In genomic region chr4:61462451-61463326, GRCh38 we compare ENCODE assay signal across 15 cellular contexts.
DNase-seq lines count a peak whose midpoint lies in the region; ATAC-seq and TF ChIP-seq lines count a peak whose summit lies in the region.
"Had no signal": no experiment of that assay in that cellular context is flagged by ENCODE, and none has a peak within 500 bp of the region (broad histone marks: within the 10 kb centered on the region; RNA-seq: fewer than 3 reads in every experiment).

No MANE protein-coding gene starts in this region.

- in situ Hi-C loops in astrocyte of the cerebellum (cut with HindIII; ENCODE audit: low sequenced_read_pairs): no loop called here

- peak overlapping the region; percentile 22 for H3K4me3 Mint-ChIP-seq in MCF 10A (ENCODE audit: unreplicated experiment)
- no peak overlapping the region for H3K4me3 Mint-ChIP-seq in activated naive CD4-positive, alpha-beta T cell treated with anti-CD3 and anti-CD28 coated beads, Interleukin-2, amount 10 ng/mL, durations not matched to agents 7 days and 5 days
- H3K4me3 Mint-ChIP-seq in CD4-positive, alpha-beta memory T cell: no peak overlapping the region
- H3K4me3 Mint-ChIP-seq: activated T-helper 17 cell treated with anti-CD3 and anti-CD28 coated beads, Interleukin-2, amount 50 U/mL, for 72 hours; dendritic cell treated with granulocyte-macrophage colony-stimulating factor and Interleukin-4, amounts not matched to agents 40 ng/mL and 50 ng/mL, for 4 days had no signal

- no peaks in the 10 kb centered on the region for H3K9me3 Mint-ChIP-seq in MCF 10A (ENCODE audit: unreplicated experiment)
- H3K9me3 Mint-ChIP-seq in activated naive CD4-positive, alpha-beta T cell treated with anti-CD3 and anti-CD28 coated beads, Interleukin-2, amount 10 ng/mL, durations not matched to agents 7 days and 5 days: peaks cover 2% of the 10 kb centered on the region
- peaks cover 2 to 28% (median 10%) of the 10 kb centered on the region in 8 donors for H3K9me3 Mint-ChIP-seq in CD4-positive, alpha-beta memory T cell
- H3K9me3 Mint-ChIP-seq: dendritic cell treated with granulocyte-macrophage colony-stimulating factor and Interleukin-4, amounts not matched to agents 40 ng/mL and 50 ng/mL, for 4 days had no signal

- no peaks in the 10 kb centered on the region for H3K36me3 ChIP-seq in breast epithelium
- H3K36me3 ChIP-seq in hepatocyte (replicated peaks; ENCODE audit: insufficient read depth, low read depth): no peaks in the 10 kb centered on the region
- H3K36me3 ChIP-seq in CD4-positive, alpha-beta memory T cell (ENCODE audit: insufficient read depth, low read length): no peaks in the 10 kb centered on the region

- H3K9me3 ChIP-seq in breast epithelium (no peaks in the 10 kb centered on the region), hepatocyte (ENCODE audit: low read depth) (no peaks in the 10 kb centered on the region)
- H3K9me3 ChIP-seq in CD4-positive, alpha-beta memory T cell (ENCODE audit: control insufficient read depth in 1 of 2, low read length in 2 of 2): peaks cover 0 to 3% of the 10 kb centered on the region in 2 donors

- intact Hi-C loops in MCF 10A (cut with micrococcal nuclease) (loop anchor here (10.0 kb wide), 2 partner anchors 88 to 258 kb away; partner anchors contain the start of gene ADGRL3), breast epithelium (cut with DNase I; ENCODE audit: low total_unique reads) (no loop called here), left ventricle myocardium superior (cut with micrococcal nuclease) (no loop called here)
- intact Hi-C loops in CD4-positive, alpha-beta memory T cell (cut with micrococcal nuclease): no loop called here

- no peaks in the 10 kb centered on the region for H3K79me2 ChIP-seq in hepatocyte

- H3K27me3 ChIP-seq in breast epithelium (no peaks in the 10 kb centered on the region), hepatocyte (no peaks in the 10 kb centered on the region)
- no peaks in the 10 kb centered on the region for H3K27me3 ChIP-seq in CD4-positive, alpha-beta memory T cell (ENCODE audit: insufficient read depth, low read length)

- WGBS in hepatocyte (ENCODE audit: low lambda C conversion rate, missing lambda C conversion rate): 72% methylated on average over 5 of the region's 5 CpGs

- H3K27ac Mint-ChIP-seq in MCF 10A (ENCODE audit: low read depth, unreplicated experiment): peak overlapping the region; percentile 85
- H3K27ac Mint-ChIP-seq in activated naive CD4-positive, alpha-beta T cell treated with anti-CD3 and anti-CD28 coated beads, Interleukin-2, amount 10 ng/mL, durations not matched to agents 7 days and 5 days: no peak overlapping the region
- H3K27ac Mint-ChIP-seq in CD4-positive, alpha-beta memory T cell: peak overlapping the region in 1 of 7 donors; percentile 62
- H3K27ac Mint-ChIP-seq: activated T-helper 17 cell treated with anti-CD3 and anti-CD28 coated beads, Interleukin-2, amount 50 U/mL, for 72 hours; dendritic cell treated with granulocyte-macrophage colony-stimulating factor and Interleukin-4, amounts not matched to agents 40 ng/mL and 50 ng/mL, for 4 days had no signal

- ATAC-seq in left ventricle myocardium superior (no peak), HG03442 (IDR thresholded peaks at IDR 0.05; ENCODE audit: unreplicated experiment) (no peak)
- ATAC-seq: activated T-helper 17 cell treated with anti-CD3 and anti-CD28 coated beads, Interleukin-2, amount 50 U/mL, for 72 hours had no signal

- H3K4me3 ChIP-seq in breast epithelium (no peak overlapping the region), astrocyte of the cerebellum (ENCODE audit: low read depth, low read length) (no peak overlapping the region), hepatocyte (no peak overlapping the region)
- no peak overlapping the region for H3K4me3 ChIP-seq in CD4-positive, alpha-beta memory T cell (ENCODE audit: low read length in 2 of 2)

- no TSS peak for BruUV-seq in MCF 10A (replicated peaks; lab: Mats Ljungman, UMichigan)

- TF ChIP-seq POLR2A in breast epithelium (IDR thresholded peaks at IDR 0.05): no peak

- H3K4me1 ChIP-seq in breast epithelium (no peaks in the 10 kb centered on the region), hepatocyte (ENCODE audit: insufficient read depth) (no peaks in the 10 kb centered on the region)
- H3K4me1 ChIP-seq in CD4-positive, alpha-beta memory T cell (ENCODE audit: insufficient read depth, low read length): no peaks in the 10 kb centered on the region

- no peaks in the 10 kb centered on the region for H3K9me2 ChIP-seq in hepatocyte (replicated peaks; ENCODE audit: insufficient read depth)

- H3K27me3 Mint-ChIP-seq in MCF 10A (ENCODE audit: insufficient read depth, unreplicated experiment): no peaks in the 10 kb centered on the region
- H3K27me3 Mint-ChIP-seq in activated naive CD4-positive, alpha-beta T cell treated with anti-CD3 and anti-CD28 coated beads, Interleukin-2, amount 10 ng/mL, durations not matched to agents 7 days and 5 days: no peaks in the 10 kb centered on the region
- H3K27me3 Mint-ChIP-seq in CD4-positive, alpha-beta memory T cell: no peaks in the 10 kb centered on the region
- H3K27me3 Mint-ChIP-seq: activated T-helper 17 cell treated with anti-CD3 and anti-CD28 coated beads, Interleukin-2, amount 50 U/mL, for 72 hours; dendritic cell treated with granulocyte-macrophage colony-stimulating factor and Interleukin-4, amounts not matched to agents 40 ng/mL and 50 ng/mL, for 4 days had no signal

- POLR2A ChIA-PET in MCF 10A (lab: Yijun Ruan, JAX): interaction anchor here (0.6 to 1.7 kb wide), 11 partner anchors 11 to 226 kb away, joined by 3 to 7 read pairs (median 3); no protein-coding TSS in a partner anchor
- POLR2A ChIA-PET in CD4-positive, alpha-beta memory T cell (lab: Charles Lee; ENCODE audit: partially characterized antibody): no interaction called here

- CTCF ChIA-PET in MCF 10A (lab: Yijun Ruan, JAX): interaction anchor here (0.5 to 1.0 kb wide), 4 partner anchors 17 to 78 kb away, joined by 3 read pairs; no protein-coding TSS in a partner anchor
- CTCF ChIA-PET in activated naive CD4-positive, alpha-beta T cell treated with anti-CD3 and anti-CD28 coated beads, Interleukin-2, amount 10 ng/mL, durations not matched to agents 7 days and 5 days (lab: Charles Lee): no interaction called here
- CTCF ChIA-PET in CD4-positive, alpha-beta memory T cell (lab: Charles Lee; ENCODE audit: partially characterized antibody): interaction anchor here (1.3 kb wide), 1 partner anchor 15 kb away, joined by 3 read pairs; no protein-coding TSS in a partner anchor

- TF ChIP-seq CTCF in MCF 10A (IDR thresholded peaks at IDR 0.05; ENCODE audit: unreplicated experiment) (no peak), breast epithelium (IDR thresholded peaks at IDR 0.05) (no peak), astrocyte of the cerebellum (IDR thresholded peaks at IDR 0.05; ENCODE audit: low read depth, low read length, missing control alignments) (no peak), hepatocyte (IDR thresholded peaks at IDR 0.05; ENCODE audit: poor library complexity) (no peak)

- H3K4me1 Mint-ChIP-seq in MCF 10A (ENCODE audit: insufficient read depth, unreplicated experiment): peaks cover 30% of the 10 kb centered on the region
- H3K4me1 Mint-ChIP-seq in activated naive CD4-positive, alpha-beta T cell treated with anti-CD3 and anti-CD28 coated beads, Interleukin-2, amount 10 ng/mL, durations not matched to agents 7 days and 5 days: no peaks in the 10 kb centered on the region
- H3K4me1 Mint-ChIP-seq in CD4-positive, alpha-beta memory T cell: no peaks in the 10 kb centered on the region
- H3K4me1 Mint-ChIP-seq: activated T-helper 17 cell treated with anti-CD3 and anti-CD28 coated beads, Interleukin-2, amount 50 U/mL, for 72 hours had no signal

- DNase-seq in MCF 10A (ENCODE audit: unreplicated experiment) (peak; percentile 89), breast epithelium (ENCODE audit: low spot score in 2 of 2) (no peak), astrocyte of the cerebellum (ENCODE audit: low read depth) (peak; percentile 53), hepatocyte (ENCODE audit: low spot score) (no peak), left ventricle myocardium superior (no peak)
- DNase-seq in activated naive CD4-positive, alpha-beta T cell treated with anti-CD3 and anti-CD28 coated beads, Interleukin-2, amount 10 ng/mL, durations not matched to agents 7 days and 5 days: no peak
- no peak for DNase-seq in CD4-positive, alpha-beta memory T cell
- DNase-seq: activated CD4-positive, CD25-positive, alpha-beta regulatory T cell; GF-D8; NCI-H2227 treated with DMSO at 0.1 percent for 48 hours; SHP77; stimulated activated CD8-positive, alpha-beta memory T cell treated with anti-CD3 and anti-CD28 coated beads, Interleukin-4, amount 100 ng/mL, for 48 hours had no signal

- H3K36me3 Mint-ChIP-seq in MCF 10A (ENCODE audit: insufficient read depth, unreplicated experiment): no peaks in the 10 kb centered on the region
- no peaks in the 10 kb centered on the region for H3K36me3 Mint-ChIP-seq in activated naive CD4-positive, alpha-beta T cell treated with anti-CD3 and anti-CD28 coated beads, Interleukin-2, amount 10 ng/mL, durations not matched to agents 7 days and 5 days
- no peaks in the 10 kb centered on the region for H3K36me3 Mint-ChIP-seq in CD4-positive, alpha-beta memory T cell

- H3K4me2 ChIP-seq in hepatocyte: no peak overlapping the region

- no peaks in the 10 kb centered on the region for H4K20me1 ChIP-seq in hepatocyte (ENCODE audit: insufficient read depth, poor library complexity, severe bottlenecking)

- no peak overlapping the region for H2AFZ ChIP-seq in hepatocyte

- H3K27ac ChIP-seq in breast epithelium: no peak overlapping the region
- peak overlapping the region; percentile 22 for H3K27ac ChIP-seq in hepatocyte
- no peak overlapping the region for H3K27ac ChIP-seq in CD4-positive, alpha-beta memory T cell (ENCODE audit: low read depth, low read length)

Comparison
In these comparisons a context has a peak if more than half of its experiments do, and no peak if none do; other contexts are left out.
1. DNase-seq: peak in MCF 10A (single experiment) and astrocyte of the cerebellum (single experiment); none in breast epithelium (0 of 2), hepatocyte (single experiment), left ventricle myocardium superior (single experiment), activated naive CD4-positive, alpha-beta T cell treated with anti-CD3 and anti-CD28 coated beads, Interleukin-2, amount 10 ng/mL, durations not matched to agents 7 days and 5 days (single experiment) and CD4-positive, alpha-beta memory T cell (0 of 5).